7 cellular contexts compared by ENCODE assay signal in genomic region chr5:891837-892389, GRCh38. TPM values are rescaled to one million over a fixed set of nuclear protein-coding genes. Genes with fewer than 3 reads are reported as not detected.
DNase-seq lines count a peak whose midpoint lies in the region; ATAC-seq and TF ChIP-seq lines count a peak whose summit lies in the region.

No MANE protein-coding gene starts in this region.

- H3K4me3 Mint-ChIP-seq in HFFc6 = peak overlapping the region; percentile 91

- H3K9me3 Mint-ChIP-seq in HFFc6 = no peaks in the 10 kb centered on the region

- DNase-seq in HFFc6 = no peak
- DNase-seq in RWPE2 (ENCODE audit: low spot score) = no peak
- DNase-seq in epidermal melanocyte (ENCODE audit: insufficient read length, low spot score) = peak; percentile 58
- DNase-seq in myocyte (ENCODE audit: low read depth) = peak; percentile 27
- DNase-seq in DMS153 treated with DMSO at 0.1 percent for 48 hours (lab: John Stamatoyannopoulos, UW; ENCODE audit: unreplicated experiment) = no peak
- no peak for DNase-seq in NCI-H1930 (lab: John Stamatoyannopoulos, UW)

- H3K36me3 ChIP-seq in RWPE2 (ENCODE audit: low read depth) = peaks cover 75% of the 10 kb centered on the region

- peaks cover 18% of the 10 kb centered on the region for H3K4me1 Mint-ChIP-seq in HFFc6 (ENCODE audit: low read depth)

- peak overlapping the region; percentile 95 for H3K27ac Mint-ChIP-seq in HFFc6

- peaks cover 5% of the 10 kb centered on the region for H3K4me1 ChIP-seq in RWPE2 (ENCODE audit: insufficient read depth, poor library complexity, severe bottlenecking)

- peak; percentile 18 for ATAC-seq in RWPE2 (ENCODE audit: low read depth)

- no peaks in the 10 kb centered on the region for H3K27me3 ChIP-seq in RWPE2 (ENCODE audit: insufficient read depth, poor library complexity, severe bottlenecking)

- H3K9me3 ChIP-seq in RWPE2 (ENCODE audit: severe bottlenecking) = no peaks in the 10 kb centered on the region

- H3K27ac ChIP-seq in RWPE2 (ENCODE audit: poor library complexity, severe bottlenecking) = peak overlapping the region; percentile 62

- peaks cover 2% of the 10 kb centered on the region; the same call in 1 of the 2 replicates for H3K27me3 Mint-ChIP-seq in HFFc6 (ENCODE audit: insufficient read depth)

- TF ChIP-seq CTCF in HFFc6 (IDR thresholded peaks at IDR 0.05) (no peak), RWPE2 (IDR thresholded peaks at IDR 0.05; ENCODE audit: poor library complexity, severe bottlenecking) (no peak)

- H3K4me3 ChIP-seq in GM08714 (ENCODE audit: low read length) (peak overlapping the region; percentile 90), RWPE2 (ENCODE audit: severe bottlenecking) (peak overlapping the region; percentile 80)

- H3K36me3 Mint-ChIP-seq in HFFc6 (ENCODE audit: low read depth) = peaks cover 29% of the 10 kb centered on the region

RNA-seq across cellular contexts. Expression of gene BRD9, which starts 0.7 kb away (rescaled TPM):
- 10 to 100 TPM; 28.0 to 31.5 (median 31.0) TPM for total RNA-seq in HFFc6 (2021; fragmentation: NEBNext Ultra II Directional; extraction: Animal tissue kit (Norgen Biotek cat#: 25700))
- total RNA-seq in myocyte = 29.2 and 30.9 TPM in 2 replicates
- polyA plus RNA-seq in myocyte (2012) = 28.7 TPM

RNA-seq across cellular contexts. Expression of gene TRIP13, which starts 0.8 kb away (rescaled TPM):
- 10 to 100 TPM; 16.5 to 40.4 (median 35.8) TPM for total RNA-seq in HFFc6 (2021; fragmentation: NEBNext Ultra II Directional; extraction: Animal tissue kit (Norgen Biotek cat#: 25700))
- 3.5 and 4.5 TPM in 2 replicates for total RNA-seq in myocyte
- 1.8 TPM for polyA plus RNA-seq in myocyte (2012)

RNA-seq across cellular contexts. Expression of gene ZDHHC11, which starts 41.1 kb away (rescaled TPM):
- 1 to 10 TPM; 1.3 to 4.2 (median 1.8) TPM for total RNA-seq in HFFc6 (2021; fragmentation: NEBNext Ultra II Directional; extraction: Animal tissue kit (Norgen Biotek cat#: 25700))
- 0.37 and 0.73 TPM in 2 replicates for total RNA-seq in myocyte
- 0.96 TPM for polyA plus RNA-seq in myocyte (2012)

Comparison
In these comparisons a context has a peak if more than half of its experiments do, and no peak if none do; other contexts are left out.
1. DNase-seq: peak in epidermal melanocyte (single experiment) and myocyte (single experiment); none in HFFc6 (single experiment), RWPE2 (single experiment), DMS153 treated with DMSO at 0.1 percent for 48 hours (single experiment) and NCI-H1930 (0 of 2).